ENCODE assay signal across 9 cellular contexts in the genomic region with DNA sequence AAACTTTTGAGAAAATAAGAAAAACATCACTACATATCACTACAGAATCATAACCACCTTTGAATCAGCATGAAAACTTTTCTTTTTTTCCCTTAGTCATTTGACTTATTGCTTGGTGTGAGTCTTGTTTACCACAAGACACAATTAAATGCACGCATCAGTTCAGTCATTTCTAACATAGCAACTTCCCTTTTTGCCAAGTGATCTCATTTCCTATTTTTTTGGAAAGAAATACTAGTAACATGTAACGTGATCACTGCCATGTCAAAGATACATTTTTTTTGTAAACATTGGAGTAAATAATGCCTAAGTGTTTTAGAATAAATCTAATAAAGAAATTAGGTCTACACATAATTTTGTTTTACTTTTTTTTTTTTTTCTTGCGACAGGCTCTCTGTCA.
DNase-seq lines count a peak whose midpoint lies in the region; ATAC-seq and TF ChIP-seq lines count a peak whose summit lies in the region.
"Had no signal": no experiment of that assay in that cellular context is flagged by ENCODE, and none has a peak within 500 bp of the region (broad histone marks: within the 10 kb centered on the region; RNA-seq: fewer than 3 reads in every experiment).

No MANE protein-coding gene starts in this region.

- H3K4me3 ChIP-seq in MM.1S (ENCODE audit: low read length), result no peak overlapping the region
- H3K4me3 ChIP-seq: lower lobe of right lung had no signal

- H3K4me1 Mint-ChIP-seq in activated naive CD4-positive, alpha-beta T cell treated with anti-CD3 and anti-CD28 coated beads, Interleukin-2, amount 10 ng/mL, durations not matched to agents 7 days and 5 days, result no peaks in the 10 kb centered on the region

- no peak overlapping the region for H3K27ac ChIP-seq in MM.1S (ENCODE audit: low read length)
- H3K27ac ChIP-seq: lower lobe of right lung had no signal

- H3K27me3 ChIP-seq in MM.1S (replicated peaks; ENCODE audit: insufficient read depth, low read length), result no peaks in the 10 kb centered on the region

- H3K4me3 Mint-ChIP-seq in activated naive CD4-positive, alpha-beta T cell treated with anti-CD3 and anti-CD28 coated beads, Interleukin-2, amount 10 ng/mL, durations not matched to agents 7 days and 5 days, result no peak overlapping the region

- DNase-seq in NAMALWA (ENCODE audit: low spot score) (peak; percentile 63), medulla oblongata (ENCODE audit: extremely low spot score) (peak; percentile 55), DMS153 (lab: John Stamatoyannopoulos, UW) (no peak), MM.1S (no peak), NCI-H2227 treated with DMSO at 0.1 percent for 48 hours (lab: John Stamatoyannopoulos, UW) (no peak)
- DNase-seq in activated naive CD4-positive, alpha-beta T cell treated with anti-CD3 and anti-CD28 coated beads, Interleukin-2, amount 10 ng/mL, durations not matched to agents 7 days and 5 days, result no peak
- DNase-seq: lower lobe of right lung had no signal

- ATAC-seq in GM18519 (IDR thresholded peaks at IDR 0.05; ENCODE audit: low FRiP score, unreplicated experiment), result peak; percentile 90
- peak; percentile 81 for ATAC-seq in HG02588 (IDR thresholded peaks at IDR 0.05; ENCODE audit: unreplicated experiment)

- no peak overlapping the region for H3K27ac Mint-ChIP-seq in activated naive CD4-positive, alpha-beta T cell treated with anti-CD3 and anti-CD28 coated beads, Interleukin-2, amount 10 ng/mL, durations not matched to agents 7 days and 5 days

- no peaks in the 10 kb centered on the region for H3K36me3 Mint-ChIP-seq in activated naive CD4-positive, alpha-beta T cell treated with anti-CD3 and anti-CD28 coated beads, Interleukin-2, amount 10 ng/mL, durations not matched to agents 7 days and 5 days

- TF ChIP-seq CTCF in MM.1S (IDR thresholded peaks at IDR 0.05; ENCODE audit: low read length), result no peak

- H3K36me3 ChIP-seq in MM.1S (replicated peaks; ENCODE audit: insufficient read depth, low read length), result no peaks in the 10 kb centered on the region
- H3K36me3 ChIP-seq: lower lobe of right lung had no signal

- no peaks in the 10 kb centered on the region for H3F3A ChIP-seq in MM.1S (ENCODE audit: insufficient read depth, low read length)

- no peaks in the 10 kb centered on the region for H4K20me1 ChIP-seq in MM.1S (ENCODE audit: insufficient read depth, low read length)

- H3K4me1 ChIP-seq in MM.1S (ENCODE audit: low read length), result no peaks in the 10 kb centered on the region

- H3K9me3 Mint-ChIP-seq in activated naive CD4-positive, alpha-beta T cell treated with anti-CD3 and anti-CD28 coated beads, Interleukin-2, amount 10 ng/mL, durations not matched to agents 7 days and 5 days, result no peaks in the 10 kb centered on the region

- no peaks in the 10 kb centered on the region for H3K9me3 ChIP-seq in MM.1S (replicated peaks; ENCODE audit: insufficient read depth, low read length)
- H3K9me3 ChIP-seq: lower lobe of right lung had no signal

- H3K79me2 ChIP-seq in MM.1S (ENCODE audit: low read length), result no peaks in the 10 kb centered on the region

- H2AFZ ChIP-seq in MM.1S (ENCODE audit: low read length), result no peak overlapping the region

- no peak overlapping the region for H3K4me2 ChIP-seq in MM.1S (ENCODE audit: low read depth, low read length)

- H3K9me2 ChIP-seq in MM.1S (replicated peaks; ENCODE audit: insufficient read depth, low read length), result no peaks in the 10 kb centered on the region

- CTCF ChIA-PET in activated naive CD4-positive, alpha-beta T cell treated with anti-CD3 and anti-CD28 coated beads, Interleukin-2, amount 10 ng/mL, durations not matched to agents 7 days and 5 days (lab: Charles Lee), result no interaction called here

- H3K27me3 Mint-ChIP-seq in activated naive CD4-positive, alpha-beta T cell treated with anti-CD3 and anti-CD28 coated beads, Interleukin-2, amount 10 ng/mL, durations not matched to agents 7 days and 5 days, result no peaks in the 10 kb centered on the region

- H3K9ac ChIP-seq in MM.1S (ENCODE audit: low read length), result no peak overlapping the region

Comparison
In these comparisons a context has a peak if more than half of its experiments do, and no peak if none do; other contexts are left out.
1. DNase-seq: peak in NAMALWA (single experiment) and medulla oblongata (single experiment); none in DMS153 (single experiment), MM.1S (single experiment), activated naive CD4-positive, alpha-beta T cell treated with anti-CD3 and anti-CD28 coated beads, Interleukin-2, amount 10 ng/mL, durations not matched to agents 7 days and 5 days (single experiment) and NCI-H2227 treated with DMSO at 0.1 percent for 48 hours (single experiment).